Comparison of ENCODE assay signal across 1 cellular context in genomic region chr3:126476166-126476975, GRCh38.
A peak's percentile ranks its signal among the peaks of the same experiment; 100 is the strongest.
TF ChIP-seq lines count a peak whose summit lies in the region.

No MANE protein-coding gene starts in this region.

TF ChIP-seq in HepG2, 621 proteins besides CTCF, POLR2A, EP300 and RAD21 (continued from another document and continues in another):
- 0 out of 2 replicates have a peak, but pooled peaks have one; percentile 33 for TF ChIP-seq ZBED4 (CRISPR knock-in tag; IDR thresholded peaks at IDR 0.05; ENCODE audit: borderline replicate concordance)
- TF ChIP-seq SMAD1 (CRISPR knock-in tag; IDR thresholded peaks at IDR 0.05; ENCODE audit: borderline replicate concordance, low read depth): no peak
- no peak for TF ChIP-seq ZNF484 (CRISPR knock-in tag; IDR thresholded peaks at IDR 0.05; ENCODE audit: borderline replicate concordance, low read depth)
- no peak for TF ChIP-seq HCFC1 (IDR thresholded peaks at IDR 0.05; ENCODE audit: low read depth, low read length)
- TF ChIP-seq ZNF282 (IDR thresholded peaks at IDR 0.05; ENCODE audit: partially characterized antibody): no peak
- TF ChIP-seq KDM6A (CRISPR knock-in tag; IDR thresholded peaks at IDR 0.05; ENCODE audit: low read depth): no peak
- no peak for TF ChIP-seq ZNF773 (CRISPR knock-in tag; IDR thresholded peaks at IDR 0.05; ENCODE audit: borderline replicate concordance)
- TF ChIP-seq PHF5A (CRISPR knock-in tag; IDR thresholded peaks at IDR 0.05; ENCODE audit: low read depth, unreplicated experiment): no peak
- no peak for TF ChIP-seq ZNF543 (CRISPR knock-in tag; IDR thresholded peaks at IDR 0.05)
- peak; percentile 42; the same call in 1 of the 2 replicates for TF ChIP-seq ZNF292 (CRISPR knock-in tag; IDR thresholded peaks at IDR 0.05; ENCODE audit: borderline replicate concordance, low read depth)
- TF ChIP-seq ZNF18 (CRISPR knock-in tag; IDR thresholded peaks at IDR 0.05; ENCODE audit: insufficient replicate concordance): no peak
- TF ChIP-seq GABPA (IDR thresholded peaks at IDR 0.05; ENCODE audit: low read depth, low read length): no peak
- TF ChIP-seq GABPA (CRISPR knock-in tag; IDR thresholded peaks at IDR 0.05; ENCODE audit: low read depth): no peak
- no peak for TF ChIP-seq ZNF546 (CRISPR knock-in tag; conservative IDR thresholded peaks at IDR 0.05)
- TF ChIP-seq ZNF318 (CRISPR knock-in tag; IDR thresholded peaks at IDR 0.05): no peak; the same call in 1 of the 2 replicates
- TF ChIP-seq HNRNPL (IDR thresholded peaks at IDR 0.05; ENCODE audit: low read depth, low read length): no peak
- TF ChIP-seq ZSCAN20 (CRISPR knock-in tag; IDR thresholded peaks at IDR 0.05; ENCODE audit: borderline replicate concordance): no peak
- TF ChIP-seq CC2D1A (CRISPR knock-in tag; IDR thresholded peaks at IDR 0.05): no peak
- TF ChIP-seq SIX4 (CRISPR knock-in tag; IDR thresholded peaks at IDR 0.05): no peak
- no peak for TF ChIP-seq RFX5 (IDR thresholded peaks at IDR 0.05; ENCODE audit: low read depth, low read length)
- 0 out of 2 replicates have a peak, but pooled peaks have one; percentile 22 for TF ChIP-seq ZNF746 (CRISPR knock-in tag; IDR thresholded peaks at IDR 0.05)
- no peak for TF ChIP-seq HMG20A (CRISPR knock-in tag; IDR thresholded peaks at IDR 0.05; ENCODE audit: borderline replicate concordance)
- TF ChIP-seq FOXP4 (CRISPR knock-in tag; IDR thresholded peaks at IDR 0.05): no peak
- peak; percentile 28; the same call in 1 of the 2 replicates for TF ChIP-seq MTA1 (CRISPR knock-in tag; IDR thresholded peaks at IDR 0.05; ENCODE audit: borderline replicate concordance)
- no peak for TF ChIP-seq BCL6 (CRISPR knock-in tag; IDR thresholded peaks at IDR 0.05)
- TF ChIP-seq PHF8 (CRISPR knock-in tag; IDR thresholded peaks at IDR 0.05): peak; percentile 56; the same call in 1 of the 2 replicates
- TF ChIP-seq MED13 (CRISPR knock-in tag; IDR thresholded peaks at IDR 0.05): no peak
- no peak for TF ChIP-seq LCORL (IDR thresholded peaks at IDR 0.05)
- TF ChIP-seq LCORL (CRISPR knock-in tag; IDR thresholded peaks at IDR 0.05): peak; percentile 39; the same call in 1 of the 2 replicates
- TF ChIP-seq SAP130 (CRISPR knock-in tag; IDR thresholded peaks at IDR 0.05; ENCODE audit: low read depth): peak; percentile 30; the same call in 1 of the 2 replicates
- no peak for TF ChIP-seq ZBTB21 (CRISPR knock-in tag; IDR thresholded peaks at IDR 0.05)
- no peak for TF ChIP-seq SP2 (CRISPR knock-in tag; IDR thresholded peaks at IDR 0.05)
- TF ChIP-seq ZNF639 (CRISPR knock-in tag; conservative IDR thresholded peaks at IDR 0.05): no peak
- no peak for TF ChIP-seq ZNF260 (CRISPR knock-in tag; IDR thresholded peaks at IDR 0.05; ENCODE audit: borderline replicate concordance, low read depth)
- TF ChIP-seq ZNF142 (CRISPR knock-in tag; IDR thresholded peaks at IDR 0.05): 0 out of 2 replicates have a peak, but pooled peaks have one; percentile 1
- TF ChIP-seq XBP1 (CRISPR knock-in tag; IDR thresholded peaks at IDR 0.05): no peak
- no peak for TF ChIP-seq GATAD1 (CRISPR knock-in tag; IDR thresholded peaks at IDR 0.05)
- no peak; the same call in 1 of the 2 replicates for TF ChIP-seq TBX2 (CRISPR knock-in tag; IDR thresholded peaks at IDR 0.05; ENCODE audit: borderline replicate concordance)
- no peak for TF ChIP-seq RNF2 (conservative IDR thresholded peaks at IDR 0.05; ENCODE audit: low read depth)
